Comparison of ENCODE assay signal across 21 cellular contexts in the genomic region with DNA sequence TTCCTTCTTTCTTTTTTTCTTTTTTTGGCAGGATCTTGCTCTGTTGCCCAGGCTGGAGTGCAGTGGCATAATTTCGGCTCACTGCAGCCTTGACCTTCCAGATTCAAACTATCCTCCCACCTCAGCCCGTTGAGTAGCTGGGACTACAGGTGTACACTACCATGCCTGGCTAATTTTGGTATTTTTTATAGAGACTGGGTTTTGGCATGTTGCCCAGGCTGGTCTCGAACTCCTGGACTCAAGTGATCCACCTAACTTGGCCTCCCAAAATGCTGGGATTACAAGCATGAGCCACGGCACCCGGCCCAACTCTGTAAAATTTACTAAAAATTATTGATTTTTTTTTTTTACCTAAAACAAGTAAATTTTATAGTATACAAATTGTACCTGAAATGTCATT.
"Had no signal": no experiment of that assay in that cellular context is flagged by ENCODE, and none has a peak within 500 bp of the region (broad histone marks: within the 10 kb centered on the region; RNA-seq: fewer than 3 reads in every experiment).

No MANE protein-coding gene starts in this region.

- H3K9me3 ChIP-seq: colonic mucosa, gastroesophageal sphincter, left lung, lower lobe of right lung, mucosa of descending colon had no signal

- H3K27ac Mint-ChIP-seq: effector memory CD8-positive, alpha-beta T cell; endodermal cell; mesothelial cell of epicardium had no signal

- H3K9me3 Mint-ChIP-seq: effector memory CD8-positive, alpha-beta T cell; endodermal cell; mesothelial cell of epicardium had no signal

- ATAC-seq: effector memory CD8-positive, alpha-beta T cell; esophagus mucosa; foreskin keratinocyte; gastroesophageal sphincter; heart left ventricle; left cardiac atrium; left lung; left ventricle myocardium superior; lower lobe of right lung; mucosa of descending colon had no signal

- H3K4me3 ChIP-seq: colonic mucosa, dorsolateral prefrontal cortex, gastroesophageal sphincter, heart left ventricle, left lung, lower lobe of right lung, mucosa of descending colon had no signal

- H3K36me3 ChIP-seq: colonic mucosa, gastroesophageal sphincter, heart left ventricle, left lung, lower lobe of right lung had no signal

- H3K27me3 ChIP-seq: colonic mucosa, gastroesophageal sphincter, heart left ventricle, left lung had no signal

- H3K4me1 Mint-ChIP-seq: endodermal cell, mesothelial cell of epicardium had no signal

- H3K4me1 ChIP-seq: colonic mucosa, foreskin keratinocyte, gastroesophageal sphincter, heart left ventricle, left lung, lower lobe of right lung had no signal

- H3K36me3 Mint-ChIP-seq: mesothelial cell of epicardium had no signal

- DNase-seq: cerebellar nuclear complex; colonic mucosa; dermis blood vessel endothelial cell; dorsolateral prefrontal cortex; effector CD8-positive, alpha-beta T cell; effector memory CD8-positive, alpha-beta T cell; endodermal cell; erythroblast; foreskin keratinocyte; heart left ventricle; hippocampal formation; left cardiac atrium; left lung; left ventricle myocardium superior; lower lobe of right lung; mesenchymal stem cell; mucosa of descending colon had no signal

- H3K27ac ChIP-seq: colonic mucosa, dorsolateral prefrontal cortex, epithelial cell of prostate, foreskin keratinocyte, gastroesophageal sphincter, heart left ventricle, left lung, lower lobe of right lung had no signal

- H3K4me3 Mint-ChIP-seq: effector memory CD8-positive, alpha-beta T cell; endodermal cell; mesothelial cell of epicardium had no signal
